ENCODE assay signal across 8 cellular contexts in the genomic region with DNA sequence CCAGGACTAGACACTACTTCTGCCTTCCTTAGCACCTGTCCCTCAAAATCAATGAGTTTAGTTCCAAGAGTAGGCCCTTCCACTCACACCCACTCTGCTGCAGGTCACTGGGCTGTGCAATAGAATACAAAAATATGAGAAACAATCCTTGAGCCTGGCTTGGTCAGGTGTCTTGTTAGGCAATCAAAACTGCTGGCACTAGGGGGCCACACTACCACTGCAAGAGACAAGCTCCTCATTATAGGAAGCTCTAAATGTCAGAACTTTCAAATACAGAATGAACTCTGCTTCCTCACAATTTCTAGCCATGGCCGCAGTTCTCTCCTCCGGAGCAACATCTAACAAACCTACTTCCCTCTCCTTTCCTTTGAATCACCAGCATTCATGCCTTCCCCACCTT. TPM values are rescaled to one million over a fixed set of nuclear protein-coding genes. Genes with fewer than 3 reads are reported as not detected.
DNase-seq lines count a peak whose midpoint lies in the region; ATAC-seq and TF ChIP-seq lines count a peak whose summit lies in the region.
"Not testable (repeated sequence)": the region's sequence is repeated elsewhere in the genome, so short reads cannot be mapped to it uniquely, and the experiment has no call there.

No MANE protein-coding gene starts in this region.

- not testable (repeated sequence) for H3K56ac ChIP-seq in IMR-90 (ENCODE audit: extremely low read depth, insufficient read depth, low read length)

- TF ChIP-seq RAD21 in IMR-90 (IDR thresholded peaks at IDR 0.05; ENCODE audit: low read length): peak; percentile 21; the same call in 1 of the 2 replicates

- not testable (repeated sequence) for H2AK9ac ChIP-seq in IMR-90 (replicated peaks; ENCODE audit: low read depth, low read length, poor library complexity)

- H3K18ac ChIP-seq in IMR-90 (ENCODE audit: low read depth, low read length): not testable (repeated sequence)

- CTCF ChIA-PET in IMR-90 (lab: Yijun Ruan, JAX); activated CD8-positive, alpha-beta memory T cell treated with anti-CD3 and anti-CD28 coated beads, Interleukin-2, amount 10 ng/mL, durations not matched to agents 7 days and 5 days (lab: Charles Lee): not testable (repeated sequence)

- POLR2A ChIA-PET in IMR-90 (lab: Charles Lee; ENCODE audit: unreplicated experiment): not testable (repeated sequence)

- H2BK120ac ChIP-seq in IMR-90 (ENCODE audit: low read depth, low read length): not testable (repeated sequence)

- H3K23ac ChIP-seq in IMR-90 (ENCODE audit: low read depth, low read length): not testable (repeated sequence)

- not testable (repeated sequence) for BruUV-seq in IMR-90 (replicated peaks; lab: Mats Ljungman, UMichigan)

- not testable (repeated sequence) for H3K4me3 ChIP-seq in IMR-90 (ENCODE audit: insufficient read depth, low read depth, low read length); retinal pigment epithelial cell (ENCODE audit: low read length)

- WGBS in IMR-90 (ENCODE audit: extremely low coverage in 2 of 2, insufficient read length in 1 of 2), 2 experiments: no CpG with 5 or more reads among the region's 2 CpGs

- not testable (repeated sequence) for H3K9ac ChIP-seq in IMR-90 (ENCODE audit: low read depth, low read length)

- dilution Hi-C loops in IMR-90 (cut with HindIII; ENCODE audit: low sequenced_read_pairs, unreplicated experiment): not testable (repeated sequence)

- not testable (repeated sequence) for H3K27ac Mint-ChIP-seq in activated CD8-positive, alpha-beta memory T cell treated with anti-CD3 and anti-CD28 coated beads, Interleukin-2, amount 10 ng/mL, durations not matched to agents 7 days and 5 days

- H2BK20ac ChIP-seq in IMR-90 (ENCODE audit: low read depth, low read length): not testable (repeated sequence)

- H2AK5ac ChIP-seq in IMR-90 (ENCODE audit: low read depth, low read length): not testable (repeated sequence)

- H3K9me3 Mint-ChIP-seq in activated CD8-positive, alpha-beta memory T cell treated with anti-CD3 and anti-CD28 coated beads, Interleukin-2, amount 10 ng/mL, durations not matched to agents 7 days and 5 days (ENCODE audit: low read depth): not testable (repeated sequence)

- not testable (repeated sequence) for H2BK15ac ChIP-seq in IMR-90 (ENCODE audit: low read depth, low read length)

- intact Hi-C loops in IMR-90 (cut with micrococcal nuclease): not testable (repeated sequence)

- not testable (repeated sequence) for H4K5ac ChIP-seq in IMR-90 (ENCODE audit: low read depth, low read length)

- in situ Hi-C loops in ACHN (cut with HindIII; ENCODE audit: low pct_ligation_motif_present, low pct_unique_long_range_greater_than_20kb, low sequenced_read_pairs); G401 (cut with HindIII; ENCODE audit: low sequenced_read_pairs); IMR-90 (cut with MboI; ENCODE audit: low sequenced_read_pairs): not testable (repeated sequence)

- H3K4me3 Mint-ChIP-seq in activated CD8-positive, alpha-beta memory T cell treated with anti-CD3 and anti-CD28 coated beads, Interleukin-2, amount 10 ng/mL, durations not matched to agents 7 days and 5 days: not testable (repeated sequence)

- H3K79me1 ChIP-seq in IMR-90 (ENCODE audit: low read depth in 1 of 2, low read length in 2 of 2): not testable (repeated sequence)

- ATAC-seq in IMR-90 (ENCODE audit: low read depth): peak; percentile 53
- not testable (repeated sequence) for ATAC-seq in activated CD8-positive, alpha-beta memory T cell treated with anti-CD3 and anti-CD28 coated beads, Interleukin-2, amount 10 ng/mL, durations not matched to agents 7 days and 5 days

- not testable (repeated sequence) for H4K8ac ChIP-seq in IMR-90 (ENCODE audit: low read depth in 2 of 2, low read length in 2 of 2)

- not testable (repeated sequence) for H3K27me3 Mint-ChIP-seq in activated CD8-positive, alpha-beta memory T cell treated with anti-CD3 and anti-CD28 coated beads, Interleukin-2, amount 10 ng/mL, durations not matched to agents 7 days and 5 days

- H2AFZ ChIP-seq in IMR-90 (replicated peaks; ENCODE audit: low read length, poor library complexity): not testable (repeated sequence)

- TF ChIP-seq CTCF in IMR-90 (conservative IDR thresholded peaks at IDR 0.05; ENCODE audit: low read depth, low read length) (0 out of 2 replicates have a peak, but pooled peaks have one; percentile 19), retinal pigment epithelial cell (conservative IDR thresholded peaks at IDR 0.05; ENCODE audit: low read depth, low read length) (peak; percentile 52)

- not testable (repeated sequence) for H2BK5ac ChIP-seq in IMR-90 (ENCODE audit: low read depth, low read length, poor library complexity, severe bottlenecking)

- not testable (repeated sequence) for H3K27me3 ChIP-seq in IMR-90 (ENCODE audit: control insufficient read depth, insufficient read depth, low read length)

- peaks cover 33% of the 10 kb centered on the region for H3K36me3 Mint-ChIP-seq in activated CD8-positive, alpha-beta memory T cell treated with anti-CD3 and anti-CD28 coated beads, Interleukin-2, amount 10 ng/mL, durations not matched to agents 7 days and 5 days

- DNase-seq in ACHN: peak; percentile 9
- DNase-seq in G401 (ENCODE audit: low spot score): peak; percentile 10
- peak; percentile 30 for DNase-seq in IMR-90
- DNase-seq in RKO (ENCODE audit: low spot score): peak; percentile 11
- DNase-seq in activated CD8-positive, alpha-beta memory T cell treated with anti-CD3 and anti-CD28 coated beads, Interleukin-2, amount 10 ng/mL, durations not matched to agents 7 days and 5 days: peak; percentile 51
- peak; percentile 15 to 52 for DNase-seq in dermis microvascular lymphatic vessel endothelial cell (ENCODE audit: low read depth in 2 of 2)
- peak; percentile 23 for DNase-seq in iPS-NIHi7 (ENCODE audit: extremely low spot score)
- not testable (repeated sequence) for DNase-seq in retinal pigment epithelial cell (ENCODE audit: low read depth)

- H4K91ac ChIP-seq in IMR-90 (ENCODE audit: insufficient read depth, low read depth, low read length): not testable (repeated sequence)

- H3K9me3 ChIP-seq in IMR-90 (ENCODE audit: control insufficient read depth, insufficient read depth, low read length): not testable (repeated sequence)

- H3K9me1 ChIP-seq in IMR-90 (ENCODE audit: insufficient read depth, low read length): not testable (repeated sequence)

- not testable (repeated sequence) for H3K27ac ChIP-seq in IMR-90 (ENCODE audit: insufficient read depth, low read length)

- H3K4ac ChIP-seq in IMR-90 (ENCODE audit: low read depth, low read length): not testable (repeated sequence)

- not testable (repeated sequence) for H3K36me3 ChIP-seq in IMR-90 (ENCODE audit: control insufficient read depth, insufficient read depth, low read length)

- TF ChIP-seq POLR2A in IMR-90 (IDR thresholded peaks at IDR 0.05; ENCODE audit: low read depth, low read length): not testable (repeated sequence)

- H3K4me2 ChIP-seq in IMR-90 (ENCODE audit: low read depth, low read length): not testable (repeated sequence)

- H3K14ac ChIP-seq in IMR-90 (replicated peaks; ENCODE audit: low read depth, low read length): not testable (repeated sequence)

- not testable (repeated sequence) for H3K4me1 ChIP-seq in IMR-90 (ENCODE audit: control insufficient read depth, insufficient read depth, low read length)

- not testable (repeated sequence) for H3K4me1 Mint-ChIP-seq in activated CD8-positive, alpha-beta memory T cell treated with anti-CD3 and anti-CD28 coated beads, Interleukin-2, amount 10 ng/mL, durations not matched to agents 7 days and 5 days

- not testable (repeated sequence) for H4K20me1 ChIP-seq in IMR-90 (ENCODE audit: insufficient read depth, low read length)

RNA-seq across cellular contexts. Expression of a gene that starts 41.0 kb away (rescaled TPM):
- total RNA-seq in G401 (2014; rRNA removed; shearing (Covaris generic)): 11.8 and 14.3 TPM in 2 replicates
- total RNA-seq in IMR-90 (2012; rRNA removed) (24.6 and 27.8 TPM in 2 replicates), dermis microvascular lymphatic vessel endothelial cell (14.4 and 19.8 TPM in 2 replicates)
- 8.7 and 10.1 TPM in 2 replicates for polyA plus RNA-seq in IMR-90 (2012; rRNA removed)
- polyA plus RNA-seq in IMR-90 (2012; cell fraction: cytosol; rRNA removed): 2.4 and 3.1 TPM in 2 replicates
- polyA plus RNA-seq in IMR-90 (2012; cell fraction: nucleus; rRNA removed; ENCODE audit: low replicate concordance): 1.2 and 7.8 TPM in 2 replicates
- 10 to 100 TPM; 27.2 to 29.4 TPM for total RNA-seq in activated CD8-positive, alpha-beta memory T cell treated with anti-CD3 and anti-CD28 coated beads, Interleukin-2, amount 10 ng/mL, durations not matched to agents 7 days and 5 days

RNA-seq across cellular contexts. Expression of a gene that starts 41.1 kb away (rescaled TPM):
- total RNA-seq in G401 (2014; rRNA removed; shearing (Covaris generic)): 1.2 TPM in 1 of 2 replicates, not detected in the other
- total RNA-seq in IMR-90 (2012; rRNA removed) (0.28 TPM in 1 of 2 replicates, not detected in the other), dermis microvascular lymphatic vessel endothelial cell (0.26 and 0.38 TPM in 2 replicates)
- polyA plus RNA-seq in IMR-90 (2012; rRNA removed): 0.14 and 0.42 TPM in 2 replicates
- 0.02 and 0.33 TPM in 2 replicates for polyA plus RNA-seq in IMR-90 (2012; cell fraction: cytosol; rRNA removed)
- polyA plus RNA-seq in IMR-90 (2012; cell fraction: nucleus; rRNA removed; ENCODE audit: low replicate concordance): 0.42 and 1.0 TPM in 2 replicates
- total RNA-seq in activated CD8-positive, alpha-beta memory T cell treated with anti-CD3 and anti-CD28 coated beads, Interleukin-2, amount 10 ng/mL, durations not matched to agents 7 days and 5 days: not detected
